Comparison of ENCODE assay signal across 9 cellular contexts in the genomic region with DNA sequence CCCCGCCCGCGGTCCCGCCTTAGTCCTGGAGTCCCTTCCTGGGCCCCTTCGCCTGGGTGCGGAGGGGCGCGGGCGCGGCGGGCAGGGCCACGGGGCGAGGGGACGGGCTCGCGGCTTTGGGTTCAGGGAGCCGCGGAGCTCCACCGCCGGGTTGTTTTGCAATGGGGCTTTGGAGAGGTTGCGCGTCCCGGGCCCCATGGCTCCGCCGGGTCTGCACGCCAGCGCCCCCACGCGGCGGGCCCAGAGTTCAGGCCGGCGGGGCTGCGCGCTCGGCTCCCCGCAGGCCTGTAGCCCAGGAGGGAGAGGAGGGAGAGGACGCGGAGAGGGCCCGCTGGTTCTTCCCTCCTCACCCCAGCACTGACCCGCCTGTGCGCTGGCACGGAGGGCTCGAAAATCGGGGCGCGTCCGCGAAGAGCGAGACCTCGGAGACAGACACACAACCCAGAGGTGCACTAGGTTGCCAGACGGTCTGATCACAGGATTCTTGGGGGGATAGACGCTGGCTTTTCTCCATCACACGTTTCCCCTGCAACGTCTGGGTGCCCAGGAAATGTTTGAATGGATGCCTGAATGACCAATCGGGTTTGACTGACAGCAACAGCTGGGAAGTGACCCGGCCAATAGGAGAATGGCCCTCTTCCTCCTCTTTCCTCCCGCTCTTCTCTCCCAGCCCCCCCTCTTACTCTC. TPM values are rescaled to one million over a fixed set of nuclear protein-coding genes. Genes with fewer than 3 reads are reported as not detected.
DNase-seq lines count a peak whose midpoint lies in the region; ATAC-seq and TF ChIP-seq lines count a peak whose summit lies in the region.
"Had no signal": no experiment of that assay in that cellular context is flagged by ENCODE, and none has a peak within 500 bp of the region (broad histone marks: within the 10 kb centered on the region; RNA-seq: fewer than 3 reads in every experiment).

No MANE protein-coding gene starts in this region.

- H2BK15ac ChIP-seq in H9 (ENCODE audit: low read depth, low read length) = no peak overlapping the region

- H3K27me3 Mint-ChIP-seq in H9 (ENCODE audit: low read depth) (peaks cover 96% of the 10 kb centered on the region), T-helper 17 cell (peaks cover 78% of the 10 kb centered on the region), osteocyte (ENCODE audit: unreplicated experiment) (no peaks in the 10 kb centered on the region)

- 0 out of 2 replicates have a peak overlapping the region, but pooled peaks have one; percentile 61 for H3K14ac ChIP-seq in H9 (ENCODE audit: insufficient read depth, low read length)

- H3K23ac ChIP-seq in H9 (ENCODE audit: insufficient read length, low read depth, low read length) = no peak overlapping the region

- H3K79me1 ChIP-seq in H9 (ENCODE audit: insufficient read depth, low read depth, low read length, poor library complexity, severe bottlenecking) = no peaks in the 10 kb centered on the region

- H3K36me3 Mint-ChIP-seq in H9 (ENCODE audit: insufficient read depth in 1 of 3, low read depth in 3 of 3) = peaks cover 0 to 1% (median 0%) of the 10 kb centered on the region in 3 experiments; a peak in 3 of 7 replicates
- peaks cover 2% of the 10 kb centered on the region for H3K36me3 Mint-ChIP-seq in T-helper 17 cell (ENCODE audit: low read depth)
- H3K36me3 Mint-ChIP-seq in osteocyte (ENCODE audit: unreplicated experiment) = no peaks in the 10 kb centered on the region

- H3K79me2 ChIP-seq in H9 (ENCODE audit: insufficient read depth, low read length) = no peaks in the 10 kb centered on the region

- H3K9me3 Mint-ChIP-seq in H9 = no peaks in the 10 kb centered on the region
- H3K9me3 Mint-ChIP-seq in osteocyte (ENCODE audit: unreplicated experiment) = no peaks in the 10 kb centered on the region

- H3K9me3 ChIP-seq in H9 (ENCODE audit: control insufficient read depth, low read depth, low read length) (no peaks in the 10 kb centered on the region), T-helper 17 cell (ENCODE audit: control insufficient read depth, low read length, poor library complexity, severe bottlenecking) (no peaks in the 10 kb centered on the region)

- no peak overlapping the region for H3K27ac Mint-ChIP-seq in H9
- no peak overlapping the region for H3K27ac Mint-ChIP-seq in T-helper 17 cell
- no peak overlapping the region for H3K27ac Mint-ChIP-seq in osteocyte (ENCODE audit: unreplicated experiment)

- H3K4me2 ChIP-seq in H9 (ENCODE audit: insufficient read depth, insufficient read length, low read length) = peak overlapping the region; percentile 65

- H3K4me3 Mint-ChIP-seq in H9 (peak overlapping the region; percentile 65 to 80), T-helper 17 cell (peak overlapping the region; percentile 68), osteocyte (ENCODE audit: unreplicated experiment) (peak overlapping the region; percentile 26)

- H2BK120ac ChIP-seq in H9 (ENCODE audit: low read depth, low read length, poor library complexity, severe bottlenecking) = no peak overlapping the region

- no peak overlapping the region for H4K91ac ChIP-seq in H9 (ENCODE audit: insufficient read length, low read depth, low read length)

- no peak overlapping the region for H3K56ac ChIP-seq in H9 (ENCODE audit: insufficient read length, low read depth, low read length)

- TF ChIP-seq CTCF in AG09309 (IDR thresholded peaks at IDR 0.05; ENCODE audit: control insufficient read depth, insufficient read depth, low read depth, low read length, missing control alignments) (peak; percentile 52), H9 (conservative IDR thresholded peaks at IDR 0.05) (peak; percentile 98), foreskin fibroblast (IDR thresholded peaks at IDR 0.05; ENCODE audit: low read depth, low read length) (peak; percentile 63), osteocyte (IDR thresholded peaks at IDR 0.05) (peak; percentile 87)

- H3K4me1 Mint-ChIP-seq in H9 = peaks cover 10 to 30% of the 10 kb centered on the region in 2 experiments
- peaks cover 5% of the 10 kb centered on the region for H3K4me1 Mint-ChIP-seq in T-helper 17 cell
- peaks cover 31% of the 10 kb centered on the region for H3K4me1 Mint-ChIP-seq in osteocyte (ENCODE audit: unreplicated experiment)

- H2BK12ac ChIP-seq in H9 (ENCODE audit: insufficient read length, low read depth, low read length) = no peak overlapping the region

- DNase-seq in AG09309 (ENCODE audit: low read depth) (no peak), H9 (peak; percentile 83), T-helper 17 cell (no peak), foreskin fibroblast (peak; percentile 30 to 70), osteocyte (ENCODE audit: extremely low spot score, unreplicated experiment) (peak; percentile 91), RKO (ENCODE audit: low spot score) (no peak)

- H4K5ac ChIP-seq in H9 (ENCODE audit: insufficient read length, low read depth, low read length) = no peak overlapping the region

- H4K8ac ChIP-seq in H9 (replicated peaks; ENCODE audit: insufficient read length, low read depth, low read length) = no peak overlapping the region

- no peaks in the 10 kb centered on the region for H4K20me1 ChIP-seq in H9 (ENCODE audit: control insufficient read depth, insufficient read depth, insufficient read length)

- no peak overlapping the region for H3T11ph ChIP-seq in H9 (ENCODE audit: low read length)

- H3K4me1 ChIP-seq in H9 (ENCODE audit: insufficient read depth, low read length) = no peaks in the 10 kb centered on the region

- no peak overlapping the region for H2BK20ac ChIP-seq in H9 (ENCODE audit: low read depth, low read length, poor library complexity, severe bottlenecking)

- ATAC-seq in T-helper 17 cell (no peak), GM21360 (IDR thresholded peaks at IDR 0.05; ENCODE audit: unreplicated experiment) (no peak), GM21786 (IDR thresholded peaks at IDR 0.05; ENCODE audit: unreplicated experiment) (no peak)

- H3K4me3 ChIP-seq in AG09309 (ENCODE audit: control insufficient read depth, low read depth, low read length) (peak overlapping the region; percentile 41), foreskin fibroblast (ENCODE audit: low read depth in 1 of 2, low read length in 2 of 2) (peak overlapping the region; percentile 14 to 33)

- H3K18ac ChIP-seq in H9 (ENCODE audit: insufficient read length, low read depth, low read length) = no peak overlapping the region

- no peak overlapping the region for H2BK5ac ChIP-seq in H9 (ENCODE audit: insufficient read length, low read length)

- no peak overlapping the region for H3K9ac ChIP-seq in H9 (ENCODE audit: extremely low read depth, insufficient read length, low read length)

- peaks cover 34% of the 10 kb centered on the region for H3K27me3 ChIP-seq in H9 (ENCODE audit: insufficient read depth, low read length)

- H2AK5ac ChIP-seq in H9 (ENCODE audit: insufficient read length, low read length) = no peak overlapping the region

- WGBS in H9 (ENCODE audit: extremely low coverage, insufficient read length, low lambda C conversion rate) = no CpG with 5 or more reads among the region's 57 CpGs

- H3K27ac ChIP-seq in H9 (ENCODE audit: insufficient read length, low read depth, low read length) = no peak overlapping the region
- H3K27ac ChIP-seq: epithelial cell of prostate had no signal

- no peak overlapping the region for H2AFZ ChIP-seq in H9 (ENCODE audit: low read length)

- no peak overlapping the region for H3K4ac ChIP-seq in H9 (ENCODE audit: low read depth, low read length)

- H3K23me2 ChIP-seq in H9 (ENCODE audit: insufficient read length, low read depth, low read length, poor library complexity, severe bottlenecking) = peaks cover 25% of the 10 kb centered on the region

RNA-seq across cellular contexts. Expression of a gene that starts 4.9 kb away (rescaled TPM):
- total RNA-seq in H9 (2021) (0.15 TPM in 1 of 2 replicates, not detected in the other), T-helper 17 cell (not detected), osteocyte (42.8 and 45.9 TPM in 2 replicates)

Comparison
In these comparisons a context has a peak if more than half of its experiments do, and no peak if none do; other contexts are left out.
1. DNase-seq: peak in H9 (single experiment), foreskin fibroblast (2 of 2) and osteocyte (single experiment); none in AG09309 (single experiment), T-helper 17 cell (0 of 3) and RKO (single experiment).
2. RNA of a gene that starts 4.9 kb away (total RNA-seq): 42.8 to 45.9 TPM in osteocyte; 0.15 TPM in H9 and not detected in T-helper 17 cell; every median in the first group is over 10 times any median in the second.
3. Peak in every context shown above with its lines, with median percentiles within 50 percentile points of each other: CTCF ChIP-seq and H3K4me3 Mint-ChIP-seq.